ENCODE assay signal across 15 cellular contexts in genomic region chr2:71419976-71420375, GRCh38. TPM values are rescaled to one million over a fixed set of nuclear protein-coding genes. Genes with fewer than 3 reads are reported as not detected.
DNase-seq lines count a peak whose midpoint lies in the region; TF ChIP-seq lines count a peak whose summit lies in the region.
"Had no signal": no experiment of that assay in that cellular context is flagged by ENCODE, and none has a peak within 500 bp of the region (broad histone marks: within the 10 kb centered on the region; RNA-seq: fewer than 3 reads in every experiment).

No MANE protein-coding gene starts in this region.

- H3K9me2 ChIP-seq in OCI-LY7 (ENCODE audit: insufficient read depth, low read length): no peaks in the 10 kb centered on the region

- H3K4me3 ChIP-seq in MG63 (no peak overlapping the region), OCI-LY7 (ENCODE audit: low read depth, low read length, poor library complexity, severe bottlenecking) (no peak overlapping the region)
- H3K4me3 ChIP-seq: BLaER1 had no signal

- TF ChIP-seq CTCF in OCI-LY7 (conservative IDR thresholded peaks at IDR 0.05; ENCODE audit: low read length): no peak

- POLR2A ChIA-PET in OCI-LY7 (lab: Charles Lee): interaction anchor here (0.7 to 1.5 kb wide), 2 partner anchors 33 to 38 kb away, joined by 3 to 11 read pairs; no protein-coding TSS in a partner anchor

- CTCF ChIA-PET in OCI-LY7 (lab: Charles Lee; ENCODE audit: unreplicated experiment): no interaction called here

- H3K4me1 ChIP-seq in OCI-LY7 (ENCODE audit: insufficient read depth, low read length, poor library complexity, severe bottlenecking): no peaks in the 10 kb centered on the region

- DNase-seq in ELR (ENCODE audit: low read depth): peak; percentile 13
- peak; percentile 1 for DNase-seq in MG63
- DNase-seq in dermis blood vessel endothelial cell: peak; percentile 15
- peak; percentile 2 to 7 for DNase-seq in lung microvascular endothelial cell (ENCODE audit: low read depth in 2 of 2)
- DNase-seq in HT-29 (ENCODE audit: low spot score): no peak
- no peak for DNase-seq in NCI-H1417 treated with DMSO at 0.1 percent for 48 hours (lab: John Stamatoyannopoulos, UW)
- no peak for DNase-seq in OCI-LY7 (ENCODE audit: low spot score)
- DNase-seq: CD4-positive, alpha-beta memory T cell; DMS153; DMS79; GF-D8; H9; KG1 had no signal

- no peaks in the 10 kb centered on the region for H3K27me3 ChIP-seq in MG63
- H3K27me3 ChIP-seq: BLaER1 had no signal

- H3K4me2 ChIP-seq in OCI-LY7 (ENCODE audit: low read length): no peak overlapping the region
- H3K4me2 ChIP-seq: BLaER1 had no signal

- no peaks in the 10 kb centered on the region for H3K9me3 ChIP-seq in MG63
- no peaks in the 10 kb centered on the region for H3K9me3 ChIP-seq in OCI-LY7 (ENCODE audit: low read length)
- H3K9me3 ChIP-seq: BLaER1 had no signal

- no peaks in the 10 kb centered on the region for H4K20me1 ChIP-seq in OCI-LY7 (ENCODE audit: insufficient read depth, low read length)
- H4K20me1 ChIP-seq: BLaER1 had no signal

- intact Hi-C loops in OCI-LY7 (cut with micrococcal nuclease; ENCODE audit: unreplicated experiment): no loop called here

- no peak overlapping the region for H2AFZ ChIP-seq in OCI-LY7 (ENCODE audit: low read length)

- H3K27ac ChIP-seq in OCI-LY7 (ENCODE audit: low read depth, low read length, poor library complexity, severe bottlenecking): no peak overlapping the region
- H3K27ac ChIP-seq: 22Rv1, BLaER1 had no signal

- peaks cover 20% of the 10 kb centered on the region for H3K36me3 ChIP-seq in MG63
- peaks cover 60% of the 10 kb centered on the region for H3K36me3 ChIP-seq in OCI-LY7 (ENCODE audit: insufficient read depth, low read length)

- H3K79me2 ChIP-seq in OCI-LY7 (ENCODE audit: insufficient read depth, low read depth, low read length): no peaks in the 10 kb centered on the region

- no TSS peak for BruUV-seq in OCI-LY7 (replicated peaks; lab: Mats Ljungman, UMichigan)

RNA-seq across cellular contexts. Expression of gene DYSF, which starts 33.4 kb away (rescaled TPM):
- total RNA-seq in MG63 (2014; rRNA removed; shearing (Covaris generic); ENCODE audit: low replicate concordance): 1.1 and 1.4 TPM in 2 replicates
- total RNA-seq in dermis blood vessel endothelial cell: 145 and 268 TPM in 2 replicates
- total RNA-seq in lung microvascular endothelial cell: 48.8 and 96.5 TPM in 2 replicates
- total RNA-seq in HT-29 (2014; rRNA removed; shearing (Covaris generic)): not detected in 2 replicates
- total RNA-seq in OCI-LY7 (2014; rRNA removed; shearing (Covaris generic)): not detected in 2 replicates
- not detected in 2 replicates for total RNA-seq in OCI-LY7 (2022)

Comparison
In these comparisons a context has a peak if more than half of its experiments do, and no peak if none do; other contexts are left out.
1. DNase-seq: peak in ELR (single experiment), MG63 (single experiment), dermis blood vessel endothelial cell (single experiment) and lung microvascular endothelial cell (2 of 2); none in HT-29 (single experiment), NCI-H1417 treated with DMSO at 0.1 percent for 48 hours (single experiment) and OCI-LY7 (single experiment).
2. RNA of gene DYSF, which starts 33.4 kb away (total RNA-seq): 145 to 268 TPM in dermis blood vessel endothelial cell and 48.8 to 96.5 TPM in lung microvascular endothelial cell; 1.1 to 1.4 TPM in MG63, not detected in HT-29 and not detected in OCI-LY7; every median in the first group is over 10 times any median in the second.